ENCODE assay signal across 9 cellular contexts in genomic region chr1:176559474-176560390, GRCh38.
A peak's percentile ranks its signal among the peaks of the same experiment; 100 is the strongest.
DNase-seq lines count a peak whose midpoint lies in the region; ATAC-seq and TF ChIP-seq lines count a peak whose summit lies in the region.
"Had no signal": no experiment of that assay in that cellular context is flagged by ENCODE, and none has a peak within 500 bp of the region (broad histone marks: within the 10 kb centered on the region; RNA-seq: fewer than 3 reads in every experiment).

No MANE protein-coding gene starts in this region.

- peaks cover 30% of the 10 kb centered on the region for H3K4me1 Mint-ChIP-seq in WTC11
- no peaks in the 10 kb centered on the region for H3K4me1 Mint-ChIP-seq in activated T-helper 2 cell treated with anti-CD3 and anti-CD28 coated beads, Interferon-gamma antibody, Interleukin-2, Interleukin-4, amounts not matched to agents 10 μg/mL and 5 μg/mL and 100 μg/mL, durations not matched to agents 14 hours and 24 hours and 36 hours (ENCODE audit: low read depth)
- H3K4me1 Mint-ChIP-seq: IgD-negative memory B cell had no signal

- TF ChIP-seq CTCF in GM10266 (IDR thresholded peaks at IDR 0.05; ENCODE audit: control insufficient read depth, insufficient read depth, low read depth, missing control alignments) (peak; percentile 74), WTC11 (IDR thresholded peaks at IDR 0.05) (peak; percentile 90)

- peak; percentile 83 for ATAC-seq in HG02759 (IDR thresholded peaks at IDR 0.05; ENCODE audit: unreplicated experiment)
- peak; percentile 93 for ATAC-seq in WTC11

- DNase-seq in AG08395 (ENCODE audit: low spot score), result peak; percentile 85
- DNase-seq in GM10266 (ENCODE audit: extremely low spot score), result peak; percentile 53
- DNase-seq in NCI-H1930 (lab: John Stamatoyannopoulos, UW), result peak; percentile 13 to 42
- DNase-seq in WTC11 (ENCODE audit: low spot score), result peak; percentile 66
- peak; percentile 54 for DNase-seq in germinal center (ENCODE audit: low spot score)
- DNase-seq in posterior vena cava (ENCODE audit: low spot score), result peak; percentile 81
- DNase-seq in activated T-helper 2 cell treated with anti-CD3 and anti-CD28 coated beads, Interferon-gamma antibody, Interleukin-2, Interleukin-4, amounts not matched to agents 10 μg/mL and 5 μg/mL and 100 μg/mL, durations not matched to agents 14 hours and 24 hours and 36 hours (ENCODE audit: low spot score), result no peak

- POLR2A ChIA-PET in WTC11 (lab: Charles Lee), result no interaction called here

- H3K4me3 Mint-ChIP-seq in WTC11, result no peak overlapping the region
- no peak overlapping the region for H3K4me3 Mint-ChIP-seq in activated T-helper 2 cell treated with anti-CD3 and anti-CD28 coated beads, Interferon-gamma antibody, Interleukin-2, Interleukin-4, amounts not matched to agents 10 μg/mL and 5 μg/mL and 100 μg/mL, durations not matched to agents 14 hours and 24 hours and 36 hours (ENCODE audit: low read depth)
- H3K4me3 Mint-ChIP-seq: IgD-negative memory B cell had no signal

- H3K27me3 Mint-ChIP-seq in WTC11 (ENCODE audit: low read depth), result no peaks in the 10 kb centered on the region
- H3K27me3 Mint-ChIP-seq in activated T-helper 2 cell treated with anti-CD3 and anti-CD28 coated beads, Interferon-gamma antibody, Interleukin-2, Interleukin-4, amounts not matched to agents 10 μg/mL and 5 μg/mL and 100 μg/mL, durations not matched to agents 14 hours and 24 hours and 36 hours (ENCODE audit: low read depth), result no peaks in the 10 kb centered on the region

- CTCF ChIA-PET in WTC11 (lab: Charles Lee), result interaction anchor here (0.8 to 3.2 kb wide), 7 partner anchors 9 to 321 kb away, joined by 3 to 26 read pairs (median 4); no protein-coding TSS in a partner anchor

- H3K36me3 Mint-ChIP-seq in WTC11, result no peaks in the 10 kb centered on the region
- H3K36me3 Mint-ChIP-seq in activated T-helper 2 cell treated with anti-CD3 and anti-CD28 coated beads, Interferon-gamma antibody, Interleukin-2, Interleukin-4, amounts not matched to agents 10 μg/mL and 5 μg/mL and 100 μg/mL, durations not matched to agents 14 hours and 24 hours and 36 hours (ENCODE audit: low read depth), result no peaks in the 10 kb centered on the region
- H3K36me3 Mint-ChIP-seq: IgD-negative memory B cell had no signal

- intact Hi-C loops in posterior vena cava (cut with DNase I), result loop anchor here (1.0 to 5.0 kb wide), 2 partner anchors 133 to 135 kb away; no protein-coding TSS in a partner anchor
- intact Hi-C loops in activated T-helper 2 cell treated with anti-CD3 and anti-CD28 coated beads, Interferon-gamma antibody, Interleukin-2, Interleukin-4, amounts not matched to agents 10 μg/mL and 5 μg/mL and 100 μg/mL, durations not matched to agents 14 hours and 24 hours and 36 hours (cut with micrococcal nuclease), result loop anchor here (1.0 to 5.0 kb wide), 2 partner anchors 133 to 322 kb away; no protein-coding TSS in a partner anchor

- H3K9me3 Mint-ChIP-seq in WTC11, result no peaks in the 10 kb centered on the region
- no peaks in the 10 kb centered on the region for H3K9me3 Mint-ChIP-seq in activated T-helper 2 cell treated with anti-CD3 and anti-CD28 coated beads, Interferon-gamma antibody, Interleukin-2, Interleukin-4, amounts not matched to agents 10 μg/mL and 5 μg/mL and 100 μg/mL, durations not matched to agents 14 hours and 24 hours and 36 hours

- H3K27ac Mint-ChIP-seq in WTC11, result no peak overlapping the region
- H3K27ac Mint-ChIP-seq in activated T-helper 2 cell treated with anti-CD3 and anti-CD28 coated beads, Interferon-gamma antibody, Interleukin-2, Interleukin-4, amounts not matched to agents 10 μg/mL and 5 μg/mL and 100 μg/mL, durations not matched to agents 14 hours and 24 hours and 36 hours, result no peak overlapping the region
- H3K27ac Mint-ChIP-seq: IgD-negative memory B cell had no signal

TF ChIP-seq in WTC11, 78 proteins besides CTCF, POLR2A, EP300 and RAD21:
- TF ChIP-seq ZNF219 (CRISPR knock-in tag; IDR thresholded peaks at IDR 0.05; ENCODE audit: borderline replicate concordance) (no peak), SOX15 (CRISPR knock-in tag; IDR thresholded peaks at IDR 0.05) (no peak), GTF2I (CRISPR knock-in tag; conservative IDR thresholded peaks at IDR 0.05) (no peak), ESRRA (CRISPR knock-in tag; IDR thresholded peaks at IDR 0.05; ENCODE audit: borderline replicate concordance) (no peak), ETV6 (CRISPR knock-in tag; IDR thresholded peaks at IDR 0.05) (no peak)
- TF ChIP-seq, protein P1, sequence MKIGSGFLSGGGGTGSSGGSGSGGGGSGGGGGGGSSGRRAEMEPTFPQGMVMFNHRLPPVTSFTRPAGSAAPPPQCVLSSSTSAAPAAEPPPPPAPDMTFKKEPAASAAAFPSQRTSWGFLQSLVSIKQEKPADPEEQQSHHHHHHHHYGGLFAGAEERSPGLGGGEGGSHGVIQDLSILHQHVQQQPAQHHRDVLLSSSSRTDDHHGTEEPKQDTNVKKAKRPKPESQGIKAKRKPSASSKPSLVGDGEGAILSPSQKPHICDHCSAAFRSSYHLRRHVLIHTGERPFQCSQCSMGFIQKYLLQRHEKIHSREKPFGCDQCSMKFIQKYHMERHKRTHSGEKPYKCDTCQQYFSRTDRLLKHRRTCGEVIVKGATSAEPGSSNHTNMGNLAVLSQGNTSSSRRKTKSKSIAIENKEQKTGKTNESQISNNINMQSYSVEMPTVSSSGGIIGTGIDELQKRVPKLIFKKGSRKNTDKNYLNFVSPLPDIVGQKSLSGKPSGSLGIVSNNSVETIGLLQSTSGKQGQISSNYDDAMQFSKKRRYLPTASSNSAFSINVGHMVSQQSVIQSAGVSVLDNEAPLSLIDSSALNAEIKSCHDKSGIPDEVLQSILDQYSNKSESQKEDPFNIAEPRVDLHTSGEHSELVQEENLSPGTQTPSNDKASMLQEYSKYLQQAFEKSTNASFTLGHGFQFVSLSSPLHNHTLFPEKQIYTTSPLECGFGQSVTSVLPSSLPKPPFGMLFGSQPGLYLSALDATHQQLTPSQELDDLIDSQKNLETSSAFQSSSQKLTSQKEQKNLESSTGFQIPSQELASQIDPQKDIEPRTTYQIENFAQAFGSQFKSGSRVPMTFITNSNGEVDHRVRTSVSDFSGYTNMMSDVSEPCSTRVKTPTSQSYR (CRISPR knock-in tag; IDR thresholded peaks at IDR 0.05), result no peak
- TF ChIP-seq, protein P2, sequence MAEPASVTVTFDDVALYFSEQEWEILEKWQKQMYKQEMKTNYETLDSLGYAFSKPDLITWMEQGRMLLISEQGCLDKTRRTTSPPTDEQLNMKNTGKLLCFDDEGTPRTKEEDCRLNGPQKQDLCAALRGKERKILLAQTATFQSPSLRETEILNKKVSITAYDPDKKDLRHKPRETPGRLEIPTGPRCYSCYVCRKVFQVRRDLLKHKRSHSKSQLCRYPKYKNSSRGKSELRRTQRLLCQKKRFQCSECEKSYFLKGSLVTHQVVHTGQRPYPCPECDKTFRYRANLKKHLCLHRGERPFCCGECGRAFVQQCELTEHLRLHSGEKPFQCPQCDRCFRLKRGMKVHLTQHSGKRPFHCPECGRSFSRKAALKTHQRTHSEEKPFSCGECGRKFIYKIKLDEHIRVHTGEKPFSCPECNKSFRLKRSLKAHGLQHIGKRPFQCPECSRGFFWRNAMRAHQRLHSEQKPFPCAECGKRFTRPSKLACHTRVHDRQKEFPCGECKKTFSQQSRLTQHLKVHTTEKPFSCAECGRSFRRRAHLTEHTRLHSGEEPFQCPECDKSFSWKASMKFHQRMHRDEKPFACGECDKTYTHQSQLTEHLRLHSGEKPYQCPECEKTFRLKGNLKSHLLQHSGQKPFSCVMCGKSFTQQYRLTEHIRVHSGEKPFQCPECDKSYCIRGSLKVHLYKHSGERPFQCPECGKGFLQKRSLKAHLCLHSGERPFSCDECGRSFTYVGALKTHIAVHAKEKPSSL (CRISPR knock-in tag; conservative IDR thresholded peaks at IDR 0.05), result no peak
